Comparison of ENCODE assay signal across 10 cellular contexts in genomic region chr9:131679261-131680020, GRCh38.
DNase-seq lines count a peak whose midpoint lies in the region; ATAC-seq, FAIRE-seq and TF ChIP-seq lines count a peak whose summit lies in the region.
"Had no signal": no experiment of that assay in that cellular context is flagged by ENCODE, and none has a peak within 500 bp of the region (broad histone marks: within the 10 kb centered on the region; RNA-seq: fewer than 3 reads in every experiment).

No MANE protein-coding gene starts in this region.

- H3K4me3 Mint-ChIP-seq in activated naive CD8-positive, alpha-beta T cell treated with anti-CD3 and anti-CD28 coated beads, Interleukin-2, amount 50 U/mL, for 24 hours: no peak overlapping the region

- no TSS peak for BruUV-seq in A673 (replicated peaks; lab: Mats Ljungman, UMichigan)

- in situ Hi-C loops in G401 (cut with HindIII; ENCODE audit: low sequenced_read_pairs): no loop called here

- peaks cover 41% of the 10 kb centered on the region for H4K20me1 ChIP-seq in SK-N-SH (ENCODE audit: insufficient read depth)
- peaks cover 2% of the 10 kb centered on the region for H4K20me1 ChIP-seq in keratinocyte (ENCODE audit: control insufficient read depth, extremely low read depth, insufficient read depth, low read length)

- TF ChIP-seq EP300 in SK-N-SH (IDR thresholded peaks at IDR 0.05; ENCODE audit: borderline replicate concordance in 1 of 2, low read depth in 1 of 2, low read length in 1 of 2): no peak
- no peak for TF ChIP-seq EP300 in suprapubic skin (IDR thresholded peaks at IDR 0.05)

- no peak for TF ChIP-seq RAD21 in SK-N-SH (IDR thresholded peaks at IDR 0.05; ENCODE audit: low read length)

- DNase-seq in SK-N-SH (no peak), keratinocyte (ENCODE audit: low read depth, low spot score) (no peak), suprapubic skin (ENCODE audit: low spot score in 2 of 2) (peak in 1 of 2 donors; percentile 44), A673 (ENCODE audit: low spot score) (no peak), G401 (ENCODE audit: low spot score) (no peak)
- DNase-seq in activated naive CD8-positive, alpha-beta T cell treated with anti-CD3 and anti-CD28 coated beads, Interleukin-2, amount 50 U/mL, for 24 hours: no peak
- DNase-seq: hippocampal formation had no signal

- H3K79me2 ChIP-seq in SK-N-SH (ENCODE audit: insufficient read depth) (peaks cover 24% of the 10 kb centered on the region), keratinocyte (ENCODE audit: control insufficient read depth, insufficient read depth, low read length) (peaks cover 16% of the 10 kb centered on the region)

- no peak overlapping the region for H3K4me3 ChIP-seq in SK-N-SH (ENCODE audit: low read depth in 2 of 2, low read length in 1 of 2)
- H3K4me3 ChIP-seq in keratinocyte (ENCODE audit: control insufficient read depth in 2 of 3, extremely low read depth in 1 of 3, insufficient read depth in 2 of 3, low read depth in 1 of 3, low read length in 3 of 3): peak overlapping the region in 1 of 3 experiments; percentile 45
- no peak overlapping the region for H3K4me3 ChIP-seq in suprapubic skin
- H3K4me3 ChIP-seq in A673 (ENCODE audit: low read depth, low read length, poor library complexity, severe bottlenecking): no peak overlapping the region

- intact Hi-C loops in A673 (cut with micrococcal nuclease; ENCODE audit: unreplicated experiment): no loop called here

- peaks cover 2% of the 10 kb centered on the region for H3K9me1 ChIP-seq in keratinocyte (ENCODE audit: control insufficient read depth, extremely low read depth, insufficient read depth, low read length)

- CTCF ChIA-PET in SK-N-SH (lab: Yijun Ruan, JAX) (interaction anchor here (0.6 to 3.8 kb wide), 9 partner anchors 11 to 646 kb away, joined by 3 to 12 read pairs (median 3); no protein-coding TSS in a partner anchor), A673 (lab: Charles Lee) (no interaction called here)

- peaks cover 25% of the 10 kb centered on the region for H3F3A ChIP-seq in SK-N-SH (replicated peaks; ENCODE audit: insufficient read depth)

- POLR2A ChIA-PET in SK-N-SH (lab: Yijun Ruan, JAX): no interaction called here
- POLR2A ChIA-PET in A673 (lab: Charles Lee; ENCODE audit: low non-redundant PET): no interaction called here

- H3K4me2 ChIP-seq in SK-N-SH (peak overlapping the region; percentile 67), keratinocyte (ENCODE audit: control insufficient read depth, extremely low read depth, insufficient read depth, low read depth, low read length) (peak overlapping the region; percentile 85)

- dilution Hi-C loops in keratinocyte (cut with MboI; ENCODE audit: extremely low pct_ligation_motif_present, low sequenced_read_pairs): no loop called here

- ATAC-seq in SK-N-SH treated with all-trans-retinoic acid at 6 μM for 48 hours (no peak), HG02798 (IDR thresholded peaks at IDR 0.05; ENCODE audit: poor library complexity, unreplicated experiment) (no peak)
- no peak for ATAC-seq in activated naive CD8-positive, alpha-beta T cell treated with anti-CD3 and anti-CD28 coated beads, Interleukin-2, amount 50 U/mL, for 24 hours

- no peak for TF ChIP-seq POLR2A in suprapubic skin (IDR thresholded peaks at IDR 0.05)

- H3K9ac ChIP-seq in SK-N-SH (no peak overlapping the region), keratinocyte (ENCODE audit: control insufficient read depth, extremely low read depth, insufficient read depth, low read length) (no peak overlapping the region)

- WGBS in SK-N-SH (ENCODE audit: low lambda C conversion rate): 87% methylated on average over 9 of the region's 12 CpGs
- 70% methylated on average over 12 of the region's 12 CpGs for WGBS in suprapubic skin

- no peaks in the 10 kb centered on the region for H3K9me2 ChIP-seq in SK-N-SH

- H3K27me3 Mint-ChIP-seq in activated naive CD8-positive, alpha-beta T cell treated with anti-CD3 and anti-CD28 coated beads, Interleukin-2, amount 50 U/mL, for 24 hours: no peaks in the 10 kb centered on the region

- H3K27ac ChIP-seq in SK-N-SH (ENCODE audit: low read depth in 2 of 2, low read length in 1 of 2): peak overlapping the region; percentile 76 to 81; a peak in 3 of 4 replicates
- peak overlapping the region; percentile 85 for H3K27ac ChIP-seq in keratinocyte (ENCODE audit: control insufficient read depth, insufficient read depth, low read length)
- peak overlapping the region; percentile 91 for H3K27ac ChIP-seq in suprapubic skin
- H3K27ac ChIP-seq in A673 (ENCODE audit: low read depth, low read length, poor library complexity, severe bottlenecking): no peak overlapping the region

- H3K36me3 ChIP-seq in SK-N-SH (replicated peaks in 1 of 2; ENCODE audit: control insufficient read depth in 1 of 2, insufficient read depth in 2 of 2, low read length in 1 of 2) (no peaks in the 10 kb centered on the region), keratinocyte (ENCODE audit: control insufficient read depth in 2 of 2, extremely low read depth in 1 of 2, insufficient read depth in 2 of 2, low read length in 2 of 2) (no peaks in the 10 kb centered on the region), suprapubic skin (no peaks in the 10 kb centered on the region), A673 (ENCODE audit: insufficient read depth, low read length, poor library complexity, severe bottlenecking) (no peaks in the 10 kb centered on the region)

- H3K27ac Mint-ChIP-seq in activated naive CD8-positive, alpha-beta T cell treated with anti-CD3 and anti-CD28 coated beads, Interleukin-2, amount 50 U/mL, for 24 hours: peak overlapping the region; percentile 83

- H2AFZ ChIP-seq in SK-N-SH (ENCODE audit: low read depth): no peak overlapping the region
- H2AFZ ChIP-seq in keratinocyte (ENCODE audit: control insufficient read depth, low read length): no peak overlapping the region

- H3K9me3 ChIP-seq in SK-N-SH (no peaks in the 10 kb centered on the region), keratinocyte (ENCODE audit: control insufficient read depth, low read depth, low read length) (no peaks in the 10 kb centered on the region), suprapubic skin (no peaks in the 10 kb centered on the region), A673 (ENCODE audit: low read depth, low read length, poor library complexity, severe bottlenecking) (no peaks in the 10 kb centered on the region)

- H3K36me3 Mint-ChIP-seq in activated naive CD8-positive, alpha-beta T cell treated with anti-CD3 and anti-CD28 coated beads, Interleukin-2, amount 50 U/mL, for 24 hours (ENCODE audit: low read depth): no peaks in the 10 kb centered on the region

- H3K9me3 Mint-ChIP-seq in activated naive CD8-positive, alpha-beta T cell treated with anti-CD3 and anti-CD28 coated beads, Interleukin-2, amount 50 U/mL, for 24 hours: no peaks in the 10 kb centered on the region

- FAIRE-seq in keratinocyte (lab: Jason Lieb, UNC): no peak
- FAIRE-seq: A204.1 had no signal

- TF ChIP-seq CTCF in SK-N-SH (IDR thresholded peaks at IDR 0.05) (no peak), keratinocyte (optimal IDR thresholded peaks at IDR 0.05 in 1 of 3, IDR thresholded peaks at IDR 0.05 in 1 of 3, conservative IDR thresholded peaks at IDR 0.05 in 1 of 3; ENCODE audit: extremely low read depth in 1 of 3, insufficient read depth in 2 of 3, low read length in 3 of 3) (no peak), suprapubic skin (IDR thresholded peaks at IDR 0.05) (no peak), A673 (conservative IDR thresholded peaks at IDR 0.05; ENCODE audit: low read depth, low read length) (no peak)

- H3K4me1 ChIP-seq in SK-N-SH (ENCODE audit: control insufficient read depth in 1 of 2, insufficient read depth in 2 of 2, low read depth in 1 of 2, low read length in 1 of 2): peaks cover 30 to 38% of the 10 kb centered on the region in 2 experiments
- peaks cover 43% of the 10 kb centered on the region for H3K4me1 ChIP-seq in keratinocyte (ENCODE audit: control insufficient read depth, extremely low read depth, insufficient read depth, low read length)
- H3K4me1 ChIP-seq in suprapubic skin: peaks cover 71% of the 10 kb centered on the region
- peaks cover 74% of the 10 kb centered on the region for H3K4me1 ChIP-seq in A673 (ENCODE audit: insufficient read depth, low read length, poor library complexity, severe bottlenecking)

- H3K4me1 Mint-ChIP-seq in activated naive CD8-positive, alpha-beta T cell treated with anti-CD3 and anti-CD28 coated beads, Interleukin-2, amount 50 U/mL, for 24 hours: peaks cover 80% of the 10 kb centered on the region

- H3K27me3 ChIP-seq in SK-N-SH (ENCODE audit: insufficient read depth): no peaks in the 10 kb centered on the region
- H3K27me3 ChIP-seq in keratinocyte (ENCODE audit: control insufficient read depth, extremely low read depth, insufficient read depth, low read length): no peaks in the 10 kb centered on the region
- H3K27me3 ChIP-seq in suprapubic skin: no peaks in the 10 kb centered on the region
- no peaks in the 10 kb centered on the region for H3K27me3 ChIP-seq in A673 (replicated peaks; ENCODE audit: insufficient read depth, low read depth, low read length, poor library complexity)

TF ChIP-seq in SK-N-SH, 30 proteins besides CTCF, POLR2A, EP300 and RAD21 (continues in another document):
- TF ChIP-seq, protein P1, sequence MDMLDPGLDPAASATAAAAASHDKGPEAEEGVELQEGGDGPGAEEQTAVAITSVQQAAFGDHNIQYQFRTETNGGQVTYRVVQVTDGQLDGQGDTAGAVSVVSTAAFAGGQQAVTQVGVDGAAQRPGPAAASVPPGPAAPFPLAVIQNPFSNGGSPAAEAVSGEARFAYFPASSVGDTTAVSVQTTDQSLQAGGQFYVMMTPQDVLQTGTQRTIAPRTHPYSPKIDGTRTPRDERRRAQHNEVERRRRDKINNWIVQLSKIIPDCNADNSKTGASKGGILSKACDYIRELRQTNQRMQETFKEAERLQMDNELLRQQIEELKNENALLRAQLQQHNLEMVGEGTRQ (IDR thresholded peaks at IDR 0.05; ENCODE audit: borderline replicate concordance, low read depth, low read length): no peak

TF ChIP-seq in SK-N-SH treated with all-trans-retinoic acid at 6 μM for 48 hours, 23 proteins besides CTCF, POLR2A, EP300 and RAD21 (continues in another document):
- TF ChIP-seq CSDC2 (CRISPR knock-in tag; IDR thresholded peaks at IDR 0.05) (no peak), RARB (CRISPR knock-in tag; IDR thresholded peaks at IDR 0.05) (no peak), ESRRG (CRISPR knock-in tag; IDR thresholded peaks at IDR 0.05) (no peak)
- TF ChIP-seq, protein P2, sequence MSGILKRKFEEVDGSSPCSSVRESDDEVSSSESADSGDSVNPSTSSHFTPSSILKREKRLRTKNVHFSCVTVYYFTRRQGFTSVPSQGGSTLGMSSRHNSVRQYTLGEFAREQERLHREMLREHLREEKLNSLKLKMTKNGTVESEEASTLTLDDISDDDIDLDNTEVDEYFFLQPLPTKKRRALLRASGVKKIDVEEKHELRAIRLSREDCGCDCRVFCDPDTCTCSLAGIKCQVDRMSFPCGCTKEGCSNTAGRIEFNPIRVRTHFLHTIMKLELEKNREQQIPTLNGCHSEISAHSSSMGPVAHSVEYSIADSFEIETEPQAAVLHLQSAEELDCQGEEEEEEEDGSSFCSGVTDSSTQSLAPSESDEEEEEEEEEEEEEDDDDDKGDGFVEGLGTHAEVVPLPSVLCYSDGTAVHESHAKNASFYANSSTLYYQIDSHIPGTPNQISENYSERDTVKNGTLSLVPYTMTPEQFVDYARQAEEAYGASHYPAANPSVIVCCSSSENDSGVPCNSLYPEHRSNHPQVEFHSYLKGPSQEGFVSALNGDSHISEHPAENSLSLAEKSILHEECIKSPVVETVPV (CRISPR knock-in tag; IDR thresholded peaks at IDR 0.05): no peak
